Comparison of ENCODE assay signal across 1 cellular context in genomic region chr5:76657683-76658311, GRCh38.
TF ChIP-seq lines count a peak whose summit lies in the region.

No MANE protein-coding gene starts in this region.

TF ChIP-seq in K562, 482 proteins besides CTCF, POLR2A, EP300 and RAD21 (continued from another document and continues in another):
- TF ChIP-seq ZNF318 (IDR thresholded peaks at IDR 0.05; ENCODE audit: borderline replicate concordance in 1 of 2, low read depth in 1 of 2) (no peak), FOXA1 (IDR thresholded peaks at IDR 0.05; ENCODE audit: borderline replicate concordance) (no peak), ZBTB11 (CRISPR knock-in tag; IDR thresholded peaks at IDR 0.05) (peak in 1 of 3 experiments; percentile 89; a peak in 2 of 6 replicates), MIER1 (IDR thresholded peaks at IDR 0.05; ENCODE audit: low read depth) (no peak), HMBOX1 (IDR thresholded peaks at IDR 0.05) (peak; percentile 84), ZNF644 (tag; IDR thresholded peaks at IDR 0.05; ENCODE audit: low read depth) (peak; percentile 97), ZNF551 (CRISPR knock-in tag; IDR thresholded peaks at IDR 0.05) (no peak), TFAM (CRISPR knock-in tag; conservative IDR thresholded peaks at IDR 0.05) (no peak), ZNF444 (CRISPR knock-in tag; IDR thresholded peaks at IDR 0.05) (peak; percentile 53; the same call in 1 of the 2 replicates), THAP12 (CRISPR knock-in tag; IDR thresholded peaks at IDR 0.05) (no peak), STAT6 (CRISPR knock-in tag; IDR thresholded peaks at IDR 0.05) (no peak), KAT8 (IDR thresholded peaks at IDR 0.05; ENCODE audit: low read depth) (no peak), RAD51 (IDR thresholded peaks at IDR 0.05; ENCODE audit: borderline replicate concordance, low read depth) (peak; percentile 34; the same call in 1 of the 2 replicates), TOE1 (IDR thresholded peaks at IDR 0.05; ENCODE audit: borderline replicate concordance) (peak; percentile 50), TOE1 (CRISPR knock-in tag; IDR thresholded peaks at IDR 0.05; ENCODE audit: borderline replicate concordance, low read depth) (no peak), STAG1 (CRISPR knock-in tag; IDR thresholded peaks at IDR 0.05; ENCODE audit: borderline replicate concordance) (no peak), FOS (IDR thresholded peaks at IDR 0.05; ENCODE audit: extremely low read depth, insufficient read length) (no peak), HDAC8 (tag; IDR thresholded peaks at IDR 0.05) (no peak), SMAD2 (IDR thresholded peaks at IDR 0.05; ENCODE audit: low read depth, low read length) (no peak), IFI16 (CRISPR knock-in tag; IDR thresholded peaks at IDR 0.05) (no peak), NFRKB (IDR thresholded peaks at IDR 0.05; ENCODE audit: low read depth) (no peak; the same call in 1 of the 2 replicates), PHF21A (IDR thresholded peaks at IDR 0.05; ENCODE audit: borderline replicate concordance, low read depth) (no peak), ZNF354B (CRISPR knock-in tag; IDR thresholded peaks at IDR 0.05) (0 out of 2 replicates have a peak, but pooled peaks have one; percentile 36), MNT (conservative IDR thresholded peaks at IDR 0.05) (peak in 1 of 2 experiments; percentile 51; a peak in 2 of 4 replicates), TCFL5 (CRISPR knock-in tag; conservative IDR thresholded peaks at IDR 0.05) (no peak)
